ENCODE assay signal across 1 cellular context in the genomic region with DNA sequence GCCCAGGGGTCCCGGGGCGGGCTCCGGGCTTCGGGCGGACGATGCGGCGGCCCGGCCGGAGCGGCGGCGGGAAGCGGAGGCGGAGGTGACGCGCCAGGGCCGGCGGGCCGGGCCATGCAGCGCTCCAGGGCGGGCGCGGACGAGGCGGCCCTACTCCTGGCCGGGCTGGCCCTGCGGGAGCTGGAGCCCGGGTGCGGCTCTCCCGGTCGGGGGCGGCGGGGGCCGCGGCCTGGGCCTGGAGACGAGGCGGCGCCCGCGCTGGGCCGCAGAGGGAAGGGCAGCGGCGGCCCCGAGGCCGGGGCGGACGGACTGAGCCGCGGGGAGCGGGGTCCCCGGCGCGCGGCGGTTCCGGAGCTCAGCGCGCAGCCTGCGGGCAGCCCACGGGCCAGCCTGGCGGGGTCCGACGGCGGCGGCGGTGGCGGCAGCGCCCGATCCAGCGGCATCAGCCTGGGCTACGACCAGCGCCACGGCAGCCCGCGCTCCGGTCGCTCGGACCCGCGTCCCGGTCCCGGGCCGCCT.
TF ChIP-seq lines count a peak whose summit lies in the region.

No MANE protein-coding gene starts in this region.

TF ChIP-seq in HepG2, 621 proteins besides CTCF, POLR2A, EP300 and RAD21 (continued from another document):
- TF ChIP-seq, protein P1, sequence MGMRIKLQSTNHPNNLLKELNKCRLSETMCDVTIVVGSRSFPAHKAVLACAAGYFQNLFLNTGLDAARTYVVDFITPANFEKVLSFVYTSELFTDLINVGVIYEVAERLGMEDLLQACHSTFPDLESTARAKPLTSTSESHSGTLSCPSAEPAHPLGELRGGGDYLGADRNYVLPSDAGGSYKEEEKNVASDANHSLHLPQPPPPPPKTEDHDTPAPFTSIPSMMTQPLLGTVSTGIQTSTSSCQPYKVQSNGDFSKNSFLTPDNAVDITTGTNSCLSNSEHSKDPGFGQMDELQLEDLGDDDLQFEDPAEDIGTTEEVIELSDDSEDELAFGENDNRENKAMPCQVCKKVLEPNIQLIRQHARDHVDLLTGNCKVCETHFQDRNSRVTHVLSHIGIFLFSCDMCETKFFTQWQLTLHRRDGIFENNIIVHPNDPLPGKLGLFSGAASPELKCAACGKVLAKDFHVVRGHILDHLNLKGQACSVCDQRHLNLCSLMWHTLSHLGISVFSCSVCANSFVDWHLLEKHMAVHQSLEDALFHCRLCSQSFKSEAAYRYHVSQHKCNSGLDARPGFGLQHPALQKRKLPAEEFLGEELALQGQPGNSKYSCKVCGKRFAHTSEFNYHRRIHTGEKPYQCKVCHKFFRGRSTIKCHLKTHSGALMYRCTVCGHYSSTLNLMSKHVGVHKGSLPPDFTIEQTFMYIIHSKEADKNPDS (CRISPR knock-in tag; IDR thresholded peaks at IDR 0.05), result no peak
- TF ChIP-seq, protein P2, sequence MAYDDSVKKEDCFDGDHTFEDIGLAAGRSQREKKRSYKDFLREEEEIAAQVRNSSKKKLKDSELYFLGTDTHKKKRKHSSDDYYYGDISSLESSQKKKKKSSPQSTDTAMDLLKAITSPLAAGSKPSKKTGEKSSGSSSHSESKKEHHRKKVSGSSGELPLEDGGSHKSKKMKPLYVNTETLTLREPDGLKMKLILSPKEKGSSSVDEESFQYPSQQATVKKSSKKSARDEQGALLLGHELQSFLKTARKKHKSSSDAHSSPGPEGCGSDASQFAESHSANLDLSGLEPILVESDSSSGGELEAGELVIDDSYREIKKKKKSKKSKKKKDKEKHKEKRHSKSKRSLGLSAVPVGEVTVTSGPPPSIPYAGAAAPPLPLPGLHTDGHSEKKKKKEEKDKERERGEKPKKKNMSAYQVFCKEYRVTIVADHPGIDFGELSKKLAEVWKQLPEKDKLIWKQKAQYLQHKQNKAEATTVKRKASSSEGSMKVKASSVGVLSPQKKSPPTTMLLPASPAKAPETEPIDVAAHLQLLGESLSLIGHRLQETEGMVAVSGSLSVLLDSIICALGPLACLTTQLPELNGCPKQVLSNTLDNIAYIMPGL (CRISPR knock-in tag; IDR thresholded peaks at IDR 0.05; ENCODE audit: borderline replicate concordance in 1 of 2, low read depth in 1 of 2), result no peak
- TF ChIP-seq SSRP1 (CRISPR knock-in tag; IDR thresholded peaks at IDR 0.05) (no peak), ETV6 (CRISPR knock-in tag; conservative IDR thresholded peaks at IDR 0.05) (no peak), STAT5B (CRISPR knock-in tag; IDR thresholded peaks at IDR 0.05) (no peak), ERF (CRISPR knock-in tag; IDR thresholded peaks at IDR 0.05) (no peak)
- TF ChIP-seq, protein P3, sequence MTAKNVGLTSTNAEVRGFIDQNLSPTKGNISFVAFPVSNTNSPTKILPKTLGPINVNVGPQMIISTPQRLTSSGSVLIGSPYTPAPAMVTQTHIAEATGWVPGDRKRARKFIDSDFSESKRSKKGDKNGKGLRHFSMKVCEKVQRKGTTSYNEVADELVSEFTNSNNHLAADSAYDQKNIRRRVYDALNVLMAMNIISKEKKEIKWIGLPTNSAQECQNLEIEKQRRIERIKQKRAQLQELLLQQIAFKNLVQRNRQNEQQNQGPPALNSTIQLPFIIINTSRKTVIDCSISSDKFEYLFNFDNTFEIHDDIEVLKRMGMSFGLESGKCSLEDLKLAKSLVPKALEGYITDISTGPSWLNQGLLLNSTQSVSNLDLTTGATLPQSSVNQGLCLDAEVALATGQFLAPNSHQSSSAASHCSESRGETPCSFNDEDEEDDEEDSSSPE (CRISPR knock-in tag; IDR thresholded peaks at IDR 0.05), result peak; percentile 1; the same call in 1 of the 2 replicates
TF ChIP-seq in HepG2: peak in this region for 4.
